In genomic region chr5:157450024-157450423, GRCh38 we compare ENCODE assay signal across 23 cellular contexts. TPM values are rescaled to one million over a fixed set of nuclear protein-coding genes. Genes with fewer than 3 reads are reported as not detected.
DNase-seq lines count a peak whose midpoint lies in the region; ATAC-seq and TF ChIP-seq lines count a peak whose summit lies in the region.
"Had no signal": no experiment of that assay in that cellular context is flagged by ENCODE, and none has a peak within 500 bp of the region (broad histone marks: within the 10 kb centered on the region; RNA-seq: fewer than 3 reads in every experiment).

No MANE protein-coding gene starts in this region.

- H3K9ac ChIP-seq in SU-DHL-6 (ENCODE audit: low read length) (no peak overlapping the region), rectal smooth muscle tissue (ENCODE audit: low read length) (no peak overlapping the region)
- H3K9ac ChIP-seq: GM23248, KMS-11 had no signal

- intact Hi-C loops in esophagus muscularis mucosa (cut with DNase I) = no loop called here
- intact Hi-C loops in tibial artery (cut with DNase I; ENCODE audit: low total_unique reads) = no loop called here

- DNase-seq in esophagus muscularis mucosa (ENCODE audit: extremely low spot score) = no peak
- DNase-seq in tibial artery = no peak
- DNase-seq in stimulated activated naive CD4-positive, alpha-beta T cell treated with Interleukin-2 at 50 U/mL for 16 hours (lab: John Stamatoyannopoulos, UW) = no peak
- no peak for DNase-seq in D341Med (ENCODE audit: low spot score)
- DNase-seq: CD8-positive, alpha-beta T cell; DND-41; H7; HFFc6; IMR-90; MM.1S; NCI-H2029; NCI-H2227 treated with DMSO at 0.1 percent for 48 hours; NCI-H526 treated with DMSO at 0.1 percent for 48 hours; PC-9 had no signal

- H4K20me1 ChIP-seq in SU-DHL-6 (ENCODE audit: low read depth, low read length) = no peaks in the 10 kb centered on the region

- no peaks in the 10 kb centered on the region for H3F3A ChIP-seq in SU-DHL-6 (ENCODE audit: insufficient read depth)

- H3K79me2 ChIP-seq in SU-DHL-6 (ENCODE audit: insufficient read depth, low read length) = no peaks in the 10 kb centered on the region

- H3K27ac ChIP-seq in SU-DHL-6 (ENCODE audit: low read depth, low read length) (no peak overlapping the region), esophagus muscularis mucosa (replicated peaks in 1 of 4) (peak overlapping the region; percentile 70 to 82 (median 78)), rectal smooth muscle tissue (ENCODE audit: low read depth, low read length) (peak overlapping the region; percentile 71), tibial artery (peak overlapping the region; percentile 25 to 38)
- H3K27ac ChIP-seq: C4-2B, GM23248, KMS-11, PC-9, SJSA1 had no signal

- 96% methylated on average over 3 of the region's 3 CpGs for WGBS in esophagus muscularis mucosa

- H3K4me1 ChIP-seq in esophagus muscularis mucosa = peaks cover 16 to 24% (median 19%) of the 10 kb centered on the region in 4 donors
- H3K4me1 ChIP-seq in rectal smooth muscle tissue (ENCODE audit: control insufficient read depth, insufficient read depth, low read length) = peaks cover 17% of the 10 kb centered on the region
- H3K4me1 ChIP-seq in tibial artery = peaks cover 0 to 15% (median 5%) of the 10 kb centered on the region in 4 donors
- H3K4me1 ChIP-seq: SJSA1 had no signal

- peak overlapping the region; percentile 17 for H2AFZ ChIP-seq in SU-DHL-6 (ENCODE audit: low read depth, low read length, severe bottlenecking)
- H2AFZ ChIP-seq: GM23248, PC-9 had no signal

- no peak overlapping the region for H3K4me2 ChIP-seq in SU-DHL-6 (ENCODE audit: low read depth, low read length, poor library complexity, severe bottlenecking)
- H3K4me2 ChIP-seq: KMS-11, PC-9 had no signal

- no peak for TF ChIP-seq CTCF in SU-DHL-6 (IDR thresholded peaks at IDR 0.05; ENCODE audit: insufficient read depth, low read length, poor library complexity, severe bottlenecking)
- TF ChIP-seq CTCF in esophagus muscularis mucosa (IDR thresholded peaks at IDR 0.05) = no peak
- no peak for TF ChIP-seq CTCF in tibial artery (IDR thresholded peaks at IDR 0.05)

- no peak for TF ChIP-seq EP300 in esophagus muscularis mucosa (IDR thresholded peaks at IDR 0.05)

- H3K27me3 ChIP-seq in SU-DHL-6 (ENCODE audit: low read length) = no peaks in the 10 kb centered on the region
- no peaks in the 10 kb centered on the region for H3K27me3 ChIP-seq in esophagus muscularis mucosa
- H3K27me3 ChIP-seq in rectal smooth muscle tissue (ENCODE audit: control insufficient read depth, insufficient read depth, low read length) = no peaks in the 10 kb centered on the region
- no peaks in the 10 kb centered on the region for H3K27me3 ChIP-seq in tibial artery
- H3K27me3 ChIP-seq: SJSA1 had no signal

- H3K4me3 ChIP-seq in SU-DHL-6 (ENCODE audit: insufficient read depth, low read length, poor library complexity, severe bottlenecking) (no peak overlapping the region), esophagus muscularis mucosa (no peak overlapping the region), rectal smooth muscle tissue (ENCODE audit: low read length) (no peak overlapping the region), tibial artery (no peak overlapping the region)
- H3K4me3 ChIP-seq: GM23248, PC-9, SJSA1 had no signal

- no peak for ATAC-seq in GM21515 (IDR thresholded peaks at IDR 0.05; ENCODE audit: unreplicated experiment)
- ATAC-seq: CD8-positive, alpha-beta T cell had no signal

- no peak for TF ChIP-seq POLR2A in esophagus muscularis mucosa (IDR thresholded peaks at IDR 0.05; ENCODE audit: low read depth)

- H3K9me2 ChIP-seq in SU-DHL-6 (replicated peaks; ENCODE audit: insufficient read depth, low read length) = no peaks in the 10 kb centered on the region

- H3K9me3 ChIP-seq in SU-DHL-6 (ENCODE audit: insufficient read depth, low read length) (no peaks in the 10 kb centered on the region), esophagus muscularis mucosa (no peaks in the 10 kb centered on the region), tibial artery (no peaks in the 10 kb centered on the region)
- H3K9me3 ChIP-seq: SJSA1 had no signal

- H3K36me3 ChIP-seq in SU-DHL-6 (ENCODE audit: low read length) (no peaks in the 10 kb centered on the region), esophagus muscularis mucosa (no peaks in the 10 kb centered on the region), rectal smooth muscle tissue (ENCODE audit: control insufficient read depth, insufficient read depth, low read length) (no peaks in the 10 kb centered on the region), tibial artery (no peaks in the 10 kb centered on the region)
- H3K36me3 ChIP-seq: SJSA1 had no signal

RNA-seq across cellular contexts. Expression of gene NIPAL4, which starts 10.0 kb away (rescaled TPM):
- 1 to 10 TPM; 1.6 to 4.2 (median 2.6) TPM for total RNA-seq in esophagus muscularis mucosa
- total RNA-seq: A673, GM23248, H7, Right ventricle myocardium inferior had no signal
